ENCODE assay signal across 1 cellular context in genomic region chr2:25878361-25879132, GRCh38.
A peak's percentile ranks its signal among the peaks of the same experiment; 100 is the strongest.
TF ChIP-seq lines count a peak whose summit lies in the region.

ASXL2 (minus strand) TSS chr2:25878487; CDS start chr2:25878222, 265 bp downstream.

TF ChIP-seq in HepG2, 621 proteins besides CTCF, POLR2A, EP300 and RAD21 (continued from another document and continues in another):
- TF ChIP-seq ZNF503 (CRISPR knock-in tag; IDR thresholded peaks at IDR 0.05) (peak; percentile 61; the same call in 1 of the 2 replicates), ZNF749 (CRISPR knock-in tag; IDR thresholded peaks at IDR 0.05; ENCODE audit: borderline replicate concordance) (peak; percentile 65; the same call in 1 of the 2 replicates), ATF2 (CRISPR knock-in tag; IDR thresholded peaks at IDR 0.05) (peak; percentile 73), ZKSCAN8 (CRISPR knock-in tag; IDR thresholded peaks at IDR 0.05; ENCODE audit: borderline replicate concordance) (peak; percentile 46; the same call in 1 of the 2 replicates), MIER2 (CRISPR knock-in tag; IDR thresholded peaks at IDR 0.05) (peak; percentile 61; the same call in 1 of the 2 replicates), ZFP37 (CRISPR knock-in tag; IDR thresholded peaks at IDR 0.05; ENCODE audit: borderline replicate concordance) (peak; percentile 3; the same call in 1 of the 2 replicates), POLR2G (IDR thresholded peaks at IDR 0.05; ENCODE audit: low read depth, low read length) (peak; percentile 97), ZNF343 (CRISPR knock-in tag; IDR thresholded peaks at IDR 0.05) (peak; percentile 27; the same call in 1 of the 2 replicates), ZNF784 (CRISPR knock-in tag; IDR thresholded peaks at IDR 0.05; ENCODE audit: borderline replicate concordance) (no peak), AFF4 (CRISPR knock-in tag; IDR thresholded peaks at IDR 0.05) (no peak), LRRFIP1 (CRISPR knock-in tag; conservative IDR thresholded peaks at IDR 0.05) (no peak), ZNF576 (CRISPR knock-in tag; IDR thresholded peaks at IDR 0.05) (no peak), HINFP (CRISPR knock-in tag; IDR thresholded peaks at IDR 0.05; ENCODE audit: low read depth) (no peak), PTBP1 (IDR thresholded peaks at IDR 0.05; ENCODE audit: low read depth, low read length, poor library complexity, severe bottlenecking) (no peak), ZNF354B (CRISPR knock-in tag; IDR thresholded peaks at IDR 0.05) (no peak), ZNF207 (IDR thresholded peaks at IDR 0.05; ENCODE audit: borderline replicate concordance) (no peak), ZNF563 (CRISPR knock-in tag; IDR thresholded peaks at IDR 0.05) (peak; percentile 55; the same call in 1 of the 2 replicates), SRSF9 (IDR thresholded peaks at IDR 0.05; ENCODE audit: borderline replicate concordance, insufficient read depth, low read depth, low read length, poor library complexity, severe bottlenecking) (no peak), GTF2F1 (IDR thresholded peaks at IDR 0.05; ENCODE audit: low read length) (peak; percentile 10), NFKBIZ (CRISPR knock-in tag; IDR thresholded peaks at IDR 0.05) (no peak), MBNL3 (CRISPR knock-in tag; conservative IDR thresholded peaks at IDR 0.05) (no peak; the same call in 1 of the 2 replicates), HOXD1 (CRISPR knock-in tag; IDR thresholded peaks at IDR 0.05) (peak; percentile 84), ZNF253 (CRISPR knock-in tag; IDR thresholded peaks at IDR 0.05; ENCODE audit: borderline replicate concordance) (no peak), SRY (CRISPR knock-in tag; IDR thresholded peaks at IDR 0.05) (peak; percentile 26; the same call in 1 of the 2 replicates), TP53 (CRISPR knock-in tag; conservative IDR thresholded peaks at IDR 0.05) (peak; percentile 85), ZNF280D (CRISPR knock-in tag; IDR thresholded peaks at IDR 0.05) (peak; percentile 71; the same call in 1 of the 2 replicates), ZNF274 (CRISPR knock-in tag; IDR thresholded peaks at IDR 0.05) (peak; percentile 49; the same call in 1 of the 2 replicates), ZNF333 (CRISPR knock-in tag; IDR thresholded peaks at IDR 0.05; ENCODE audit: borderline replicate concordance) (no peak), AKAP8 (CRISPR knock-in tag; IDR thresholded peaks at IDR 0.05) (peak; percentile 65; the same call in 1 of the 2 replicates), IRF9 (CRISPR knock-in tag; IDR thresholded peaks at IDR 0.05; ENCODE audit: borderline replicate concordance) (no peak), NCOA1 (CRISPR knock-in tag; IDR thresholded peaks at IDR 0.05) (peak; percentile 40; the same call in 1 of the 2 replicates), ATF7-NPFF (CRISPR knock-in tag; IDR thresholded peaks at IDR 0.05; ENCODE audit: low read depth) (peak; percentile 88), RARG (CRISPR knock-in tag; IDR thresholded peaks at IDR 0.05; ENCODE audit: low read depth) (no peak), IKZF1 (IDR thresholded peaks at IDR 0.05) (no peak), HOXA7 (CRISPR knock-in tag; IDR thresholded peaks at IDR 0.05) (no peak), MAZ (IDR thresholded peaks at IDR 0.05; ENCODE audit: borderline replicate concordance, low read depth, low read length) (peak; percentile 67), MAZ (CRISPR knock-in tag; IDR thresholded peaks at IDR 0.05; ENCODE audit: low read depth) (peak; percentile 11; the same call in 1 of the 2 replicates), TOPORS (CRISPR knock-in tag; IDR thresholded peaks at IDR 0.05) (no peak), TBL1XR1 (IDR thresholded peaks at IDR 0.05; ENCODE audit: borderline replicate concordance, low read length, partially characterized antibody) (no peak), GZF1 (CRISPR knock-in tag; IDR thresholded peaks at IDR 0.05) (peak; percentile 81), TFDP1 (CRISPR knock-in tag; IDR thresholded peaks at IDR 0.05; ENCODE audit: borderline replicate concordance) (peak; percentile 93; the same call in 1 of the 2 replicates), ZNF556 (CRISPR knock-in tag; IDR thresholded peaks at IDR 0.05; ENCODE audit: borderline replicate concordance) (no peak), THYN1 (CRISPR knock-in tag; IDR thresholded peaks at IDR 0.05; ENCODE audit: borderline replicate concordance, low read depth) (no peak), CAMTA2 (CRISPR knock-in tag; IDR thresholded peaks at IDR 0.05; ENCODE audit: borderline replicate concordance) (0 out of 2 replicates have a peak, but pooled peaks have one; percentile 15), GFI1 (CRISPR knock-in tag; IDR thresholded peaks at IDR 0.05; ENCODE audit: borderline replicate concordance) (0 out of 2 replicates have a peak, but pooled peaks have one; percentile 57), ETV6 (CRISPR knock-in tag; conservative IDR thresholded peaks at IDR 0.05) (peak; percentile 82), ZNF549 (CRISPR knock-in tag; IDR thresholded peaks at IDR 0.05) (peak; percentile 55; the same call in 1 of the 2 replicates)
